ENCODE assay signal across 8 cellular contexts in genomic region chrX:135931644-135932487, GRCh38. TPM values are rescaled to one million over a fixed set of nuclear protein-coding genes. Genes with fewer than 3 reads are reported as not detected.
DNase-seq lines count a peak whose midpoint lies in the region; ATAC-seq and TF ChIP-seq lines count a peak whose summit lies in the region.

No MANE protein-coding gene starts in this region.

- H3K9me3 ChIP-seq in SU-DHL-6 (ENCODE audit: insufficient read depth, low read length) = no peaks in the 10 kb centered on the region

- ATAC-seq in GM21367 (IDR thresholded peaks at IDR 0.05; ENCODE audit: unreplicated experiment) = no peak

- H3F3A ChIP-seq in SU-DHL-6 (ENCODE audit: insufficient read depth) = no peaks in the 10 kb centered on the region

- no peaks in the 10 kb centered on the region for H3K9me2 ChIP-seq in SU-DHL-6 (replicated peaks; ENCODE audit: insufficient read depth, low read length)

- H3K9ac ChIP-seq in SU-DHL-6 (ENCODE audit: low read length) = no peak overlapping the region

- no peaks in the 10 kb centered on the region for H3K36me3 ChIP-seq in SU-DHL-6 (ENCODE audit: low read length)
- H3K36me3 ChIP-seq in kidney epithelial cell (ENCODE audit: control insufficient read depth, insufficient read depth, low read length) = no peaks in the 10 kb centered on the region

- no peak overlapping the region for H3K27ac ChIP-seq in SU-DHL-6 (ENCODE audit: low read depth, low read length)

- no peaks in the 10 kb centered on the region for H3K79me2 ChIP-seq in SU-DHL-6 (ENCODE audit: insufficient read depth, low read length)

- peak; percentile 23 for DNase-seq in NCI-H345 (lab: John Stamatoyannopoulos, UW)
- DNase-seq in NCI-H345 treated with DMSO at 0.1 percent for 48 hours (lab: John Stamatoyannopoulos, UW; ENCODE audit: unreplicated experiment) = no peak
- DNase-seq in HuH-7 (ENCODE audit: low spot score) = peak; percentile 13
- DNase-seq in astrocyte of the spinal cord (ENCODE audit: low read depth, low spot score) = peak; percentile 16
- no peak for DNase-seq in kidney epithelial cell (ENCODE audit: low read depth)
- DNase-seq in stimulated activated CD4-positive, alpha-beta T cell treated with anti-CD3 and anti-CD28 coated beads, TNF-alpha, amount 100 ng/mL, for 4 hours (ENCODE audit: low read depth in 3 of 3) = peak; percentile 2 to 5 (median 2)

- H4K20me1 ChIP-seq in SU-DHL-6 (ENCODE audit: low read depth, low read length) = no peaks in the 10 kb centered on the region

- H3K4me3 ChIP-seq in SU-DHL-6 (ENCODE audit: insufficient read depth, low read length, poor library complexity, severe bottlenecking) (no peak overlapping the region), astrocyte of the spinal cord (ENCODE audit: low read depth, low read length) (no peak overlapping the region), kidney epithelial cell (ENCODE audit: low read depth, low read length) (no peak overlapping the region)

- H3K4me2 ChIP-seq in SU-DHL-6 (ENCODE audit: low read depth, low read length, poor library complexity, severe bottlenecking) = no peak overlapping the region

- in situ Hi-C loops in astrocyte of the spinal cord (cut with HindIII; ENCODE audit: low sequenced_read_pairs) = no loop called here

- H2AFZ ChIP-seq in SU-DHL-6 (ENCODE audit: low read depth, low read length, severe bottlenecking) = no peak overlapping the region

- TF ChIP-seq CTCF in SU-DHL-6 (IDR thresholded peaks at IDR 0.05; ENCODE audit: insufficient read depth, low read length, poor library complexity, severe bottlenecking) = peak; percentile 10
- TF ChIP-seq CTCF in astrocyte of the spinal cord (IDR thresholded peaks at IDR 0.05; ENCODE audit: low read depth, low read length) = peak; percentile 78
- TF ChIP-seq CTCF in kidney epithelial cell (IDR thresholded peaks at IDR 0.05; ENCODE audit: insufficient read depth, low read length, poor library complexity, severe bottlenecking) = peak; percentile 72

- H3K27me3 ChIP-seq in SU-DHL-6 (ENCODE audit: low read length) (no peaks in the 10 kb centered on the region), kidney epithelial cell (ENCODE audit: control insufficient read depth, insufficient read depth, low read length) (no peaks in the 10 kb centered on the region)

RNA-seq across cellular contexts. Expression of gene SAGE1, which starts 38.4 kb away (rescaled TPM):
- not detected in 2 replicates for total RNA-seq in kidney epithelial cell

RNA-seq across cellular contexts. Expression of gene CT45A10, which starts 38.6 kb away (rescaled TPM):
- total RNA-seq in kidney epithelial cell = not detected in 2 replicates

RNA-seq across cellular contexts. Expression of gene MMGT1, which starts 41.9 kb away (rescaled TPM):
- total RNA-seq in kidney epithelial cell = 24.4 TPM in 2 replicates

RNA-seq across cellular contexts. Expression of gene SLC9A6, which starts 53.4 kb away (rescaled TPM):
- 14.8 and 19.6 TPM in 2 replicates for total RNA-seq in kidney epithelial cell

Comparison
In these comparisons a context has a peak if more than half of its experiments do, and no peak if none do; other contexts are left out.
1. DNase-seq: peak in NCI-H345 (single experiment), HuH-7 (single experiment), astrocyte of the spinal cord (single experiment) and stimulated activated CD4-positive, alpha-beta T cell treated with anti-CD3 and anti-CD28 coated beads, TNF-alpha, amount 100 ng/mL, for 4 hours (3 of 3); none in NCI-H345 treated with DMSO at 0.1 percent for 48 hours (single experiment) and kidney epithelial cell (single experiment).
2. CTCF ChIP-seq: peak in every context shown above with its lines; median percentile 78 in astrocyte of the spinal cord; 72 in kidney epithelial cell; 10 in SU-DHL-6.